In genomic region chr22:43228330-43228729, GRCh38 we compare ENCODE assay signal across 8 cellular contexts. TPM values are rescaled to one million over a fixed set of nuclear protein-coding genes. Genes with fewer than 3 reads are reported as not detected.
DNase-seq lines count a peak whose midpoint lies in the region; ATAC-seq, FAIRE-seq and TF ChIP-seq lines count a peak whose summit lies in the region.

No MANE protein-coding gene starts in this region.

- peaks cover 8% of the 10 kb centered on the region for H3K4me1 Mint-ChIP-seq in HFFc6 (ENCODE audit: low read depth)
- H3K4me1 Mint-ChIP-seq in activated CD4-positive, alpha-beta memory T cell treated with anti-CD3 and anti-CD28 coated beads for 36 hours (ENCODE audit: low read depth) = peaks cover 2% of the 10 kb centered on the region

- no peaks in the 10 kb centered on the region for H3K36me3 Mint-ChIP-seq in HFFc6 (ENCODE audit: low read depth)
- no peaks in the 10 kb centered on the region for H3K36me3 Mint-ChIP-seq in activated CD4-positive, alpha-beta memory T cell treated with anti-CD3 and anti-CD28 coated beads for 36 hours

- no peak overlapping the region for H3K4me3 Mint-ChIP-seq in HFFc6
- no peak overlapping the region for H3K4me3 Mint-ChIP-seq in activated CD4-positive, alpha-beta memory T cell treated with anti-CD3 and anti-CD28 coated beads for 36 hours

- CTCF ChIA-PET in activated CD4-positive, alpha-beta memory T cell treated with anti-CD3 and anti-CD28 coated beads for 36 hours (lab: Charles Lee) = interaction anchor here (1.6 to 5.5 kb wide), 2 partner anchors 41 to 118 kb away, joined by 5 to 119 read pairs; partner anchors contain the start of gene TTLL12

- peak; percentile 69 for TF ChIP-seq CTCF in HFFc6 (IDR thresholded peaks at IDR 0.05)

- FAIRE-seq in RCC 7860 (lab: Jason Lieb, UNC) (no peak), GM19239 (lab: Jason Lieb, UNC) (no peak)

- no peak overlapping the region for H3K27ac Mint-ChIP-seq in HFFc6
- no peak overlapping the region for H3K27ac Mint-ChIP-seq in activated CD4-positive, alpha-beta memory T cell treated with anti-CD3 and anti-CD28 coated beads for 36 hours

- ATAC-seq in HG02885 (IDR thresholded peaks at IDR 0.05; ENCODE audit: poor library complexity, unreplicated experiment) (no peak), GM19035 (IDR thresholded peaks at IDR 0.05; ENCODE audit: unreplicated experiment) (no peak)

- DNase-seq in DMS53 (lab: John Stamatoyannopoulos, UW) (peak; percentile 56), HFFc6 (no peak), islet precursor cell (peak; percentile 76), RCC 7860 (ENCODE audit: low spot score) (no peak), GM19239 (ENCODE audit: insufficient read length, low spot score) (no peak)
- peak; percentile 47 for DNase-seq in activated CD4-positive, alpha-beta memory T cell treated with anti-CD3 and anti-CD28 coated beads for 36 hours

- H3K9me3 Mint-ChIP-seq in HFFc6 = no peaks in the 10 kb centered on the region
- H3K9me3 Mint-ChIP-seq in activated CD4-positive, alpha-beta memory T cell treated with anti-CD3 and anti-CD28 coated beads for 36 hours = no peaks in the 10 kb centered on the region

- POLR2A ChIA-PET in activated CD4-positive, alpha-beta memory T cell treated with anti-CD3 and anti-CD28 coated beads for 36 hours (lab: Charles Lee) = no interaction called here

- intact Hi-C loops in activated CD4-positive, alpha-beta memory T cell treated with anti-CD3 and anti-CD28 coated beads for 36 hours (cut with micrococcal nuclease) = no loop called here

- H3K27me3 Mint-ChIP-seq in HFFc6 (ENCODE audit: insufficient read depth) = peaks cover 39% of the 10 kb centered on the region
- no peaks in the 10 kb centered on the region for H3K27me3 Mint-ChIP-seq in activated CD4-positive, alpha-beta memory T cell treated with anti-CD3 and anti-CD28 coated beads for 36 hours

RNA-seq across cellular contexts. Expression of gene TTLL12, which starts 41.4 kb away (rescaled TPM):
- 10 to 100 TPM; 33.9 to 42.4 (median 38.7) TPM for total RNA-seq in HFFc6 (2021; fragmentation: NEBNext Ultra II Directional; extraction: Animal tissue kit (Norgen Biotek cat#: 25700))
- total RNA-seq in activated CD4-positive, alpha-beta memory T cell treated with anti-CD3 and anti-CD28 coated beads for 36 hours = 10 to 100 TPM; 64.4 to 67.0 TPM

Comparison
In these comparisons a context has a peak if more than half of its experiments do, and no peak if none do; other contexts are left out.
1. DNase-seq: peak in DMS53 (single experiment), activated CD4-positive, alpha-beta memory T cell treated with anti-CD3 and anti-CD28 coated beads for 36 hours (single experiment) and islet precursor cell (single experiment); none in HFFc6 (single experiment), RCC 7860 (single experiment) and GM19239 (single experiment).